Comparison of ENCODE assay signal across 18 cellular contexts in the genomic region with DNA sequence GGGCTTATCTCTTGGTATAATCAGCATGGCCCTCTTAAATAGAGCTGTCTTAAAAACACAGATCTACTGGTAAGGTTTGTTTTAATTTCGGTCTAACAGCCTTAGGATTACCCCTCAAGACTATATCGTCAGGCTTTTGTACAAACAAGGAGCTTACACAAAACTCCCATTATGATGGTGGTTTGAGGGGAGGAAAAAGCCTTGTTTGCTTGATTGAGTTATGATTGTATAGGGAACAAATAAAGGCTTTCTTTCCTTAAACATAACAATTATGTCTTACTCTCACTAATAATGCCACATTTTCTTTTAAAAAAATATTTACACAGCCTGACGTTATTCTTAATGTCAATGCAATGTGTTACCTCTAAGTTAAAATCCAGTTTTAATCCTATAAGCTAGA.
DNase-seq lines count a peak whose midpoint lies in the region; TF ChIP-seq lines count a peak whose summit lies in the region.
"Had no signal": no experiment of that assay in that cellular context is flagged by ENCODE, and none has a peak within 500 bp of the region (broad histone marks: within the 10 kb centered on the region; RNA-seq: fewer than 3 reads in every experiment).

No MANE protein-coding gene starts in this region.

- no peaks in the 10 kb centered on the region for H3K9me3 Mint-ChIP-seq in nephron
- H3K9me3 Mint-ChIP-seq: H9; T-helper 1 cell treated with Interleukin-12 subunit alpha and Interleukin-12 subunit beta and Interleukin-4 antibody, amounts not matched to agents 30 μg/mL and 1 μg/mL, for 36 hours had no signal

- H3K27me3 Mint-ChIP-seq in nephron (ENCODE audit: low read depth), result no peaks in the 10 kb centered on the region

- peaks cover 40% of the 10 kb centered on the region for H3K4me1 Mint-ChIP-seq in nephron

- TF ChIP-seq CTCF in VCaP (conservative IDR thresholded peaks at IDR 0.05) (no peak), nephron (IDR thresholded peaks at IDR 0.05; ENCODE audit: unreplicated experiment in 3 of 3) (no peak)

- H3K4me3 Mint-ChIP-seq in nephron, result no peak overlapping the region
- H3K4me3 Mint-ChIP-seq: H9; T-helper 1 cell treated with Interleukin-12 subunit alpha and Interleukin-12 subunit beta and Interleukin-4 antibody, amounts not matched to agents 30 μg/mL and 1 μg/mL, for 36 hours had no signal

- no peaks in the 10 kb centered on the region for H3K36me3 Mint-ChIP-seq in nephron (ENCODE audit: low read depth)

- DNase-seq in COLO829 (ENCODE audit: low spot score) (peak; percentile 42), NCI-H1436 (lab: John Stamatoyannopoulos, UW) (peak; percentile 54), inferior parietal cortex (ENCODE audit: extremely low spot score) (no peak), NCI-H446 treated with DMSO at 0.1 percent for 48 hours (lab: John Stamatoyannopoulos, UW) (no peak)
- DNase-seq in NK-92 treated with Interleukin-12 subunit alpha and Interleukin-12 subunit beta, amount 100 ng/mL, for 24 hours (lab: John Stamatoyannopoulos, UW), result no peak
- DNase-seq: BE2C, DMS79, H9, KBM-7, MM.1S, NCI-H1048, NCI-H1417 treated with DMSO at 0.1 percent for 48 hours, NCI-H2029 treated with DMSO at 0.1 percent for 48 hours, NCI-H510A had no signal

- peak overlapping the region; percentile 39 for H3K27ac ChIP-seq in VCaP
- H3K27ac ChIP-seq: HL-60 had no signal

- H3K27ac Mint-ChIP-seq in nephron, result peak overlapping the region; percentile 42 to 89 (median 56)
- H3K27ac Mint-ChIP-seq: T-helper 1 cell treated with Interleukin-12 subunit alpha and Interleukin-12 subunit beta and Interleukin-4 antibody, amounts not matched to agents 30 μg/mL and 1 μg/mL, for 36 hours had no signal

Comparison
In these comparisons a context has a peak if more than half of its experiments do, and no peak if none do; other contexts are left out.
1. DNase-seq: peak in COLO829 (single experiment) and NCI-H1436 (single experiment); none in inferior parietal cortex (single experiment), NK-92 treated with Interleukin-12 subunit alpha and Interleukin-12 subunit beta, amount 100 ng/mL, for 24 hours (single experiment) and NCI-H446 treated with DMSO at 0.1 percent for 48 hours (single experiment).